12 cellular contexts compared by ENCODE assay signal in the genomic region with DNA sequence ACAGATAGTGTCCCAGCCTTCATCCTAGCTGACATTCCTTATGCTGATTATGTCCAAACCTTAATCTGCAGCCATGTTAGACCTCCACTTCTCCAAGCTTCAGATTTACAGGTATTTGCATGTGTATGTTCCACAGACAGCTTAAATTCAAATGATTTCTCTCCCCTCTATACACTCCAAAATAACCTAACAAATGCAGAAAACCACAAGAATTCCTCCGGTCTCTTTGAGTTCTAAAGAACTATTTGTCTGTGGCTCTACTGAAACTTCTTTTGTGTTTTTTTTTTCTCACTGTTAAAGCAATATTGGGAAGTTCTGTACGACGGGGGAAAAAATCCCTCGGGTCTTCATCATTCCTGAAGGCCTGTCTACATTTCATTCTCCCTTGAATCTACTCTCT.
"Had no signal": no experiment of that assay in that cellular context is flagged by ENCODE, and none has a peak within 500 bp of the region (broad histone marks: within the 10 kb centered on the region; RNA-seq: fewer than 3 reads in every experiment).

No MANE protein-coding gene starts in this region.

- H3K27ac ChIP-seq: adrenal gland, pancreas, thyroid gland had no signal

- H3K9me3 ChIP-seq: adrenal gland, pancreas, thyroid gland had no signal

- H3K9me3 Mint-ChIP-seq: activated CD8-positive, alpha-beta T cell treated with anti-CD3 and anti-CD28 coated beads for 36 hours; activated naive CD4-positive, alpha-beta T cell treated with anti-CD3 and anti-CD28 coated beads for 36 hours; naive B cell had no signal

- H3K4me3 ChIP-seq: adrenal gland, pancreas, thyroid gland had no signal

- DNase-seq: activated CD4-positive, alpha-beta T cell treated with anti-CD3 and anti-CD28 coated beads for 1 hour; activated CD8-positive, alpha-beta T cell treated with anti-CD3 and anti-CD28 coated beads for 36 hours; activated naive CD4-positive, alpha-beta T cell treated with anti-CD3 and anti-CD28 coated beads for 36 hours; adrenal gland; hippocampal formation; naive B cell; pancreas; stimulated activated CD4-positive, alpha-beta T cell treated with anti-CD3 and anti-CD28 coated beads, Interleukin-12 subunit alpha, Interleukin-12 subunit beta, amount 100 ng/mL, for 4 hours; stimulated activated CD4-positive, alpha-beta T cell treated with anti-CD3 and anti-CD28 coated beads, Interleukin-2, amount 100 ng/mL, for 24 hours; T1000; thyroid gland had no signal

- H3K4me3 Mint-ChIP-seq: activated CD8-positive, alpha-beta T cell treated with anti-CD3 and anti-CD28 coated beads for 36 hours; activated naive CD4-positive, alpha-beta T cell treated with anti-CD3 and anti-CD28 coated beads for 36 hours; naive B cell had no signal

- H3K27me3 Mint-ChIP-seq: activated CD8-positive, alpha-beta T cell treated with anti-CD3 and anti-CD28 coated beads for 36 hours; naive B cell had no signal

- H3K4me1 ChIP-seq: thyroid gland had no signal

- ATAC-seq: activated CD8-positive, alpha-beta T cell treated with anti-CD3 and anti-CD28 coated beads for 36 hours; esophagus mucosa; pancreas had no signal

- H3K27me3 ChIP-seq: adrenal gland, pancreas, thyroid gland had no signal

- H3K27ac Mint-ChIP-seq: activated naive CD4-positive, alpha-beta T cell treated with anti-CD3 and anti-CD28 coated beads for 36 hours had no signal
